ENCODE assay signal across 8 cellular contexts in the genomic region with DNA sequence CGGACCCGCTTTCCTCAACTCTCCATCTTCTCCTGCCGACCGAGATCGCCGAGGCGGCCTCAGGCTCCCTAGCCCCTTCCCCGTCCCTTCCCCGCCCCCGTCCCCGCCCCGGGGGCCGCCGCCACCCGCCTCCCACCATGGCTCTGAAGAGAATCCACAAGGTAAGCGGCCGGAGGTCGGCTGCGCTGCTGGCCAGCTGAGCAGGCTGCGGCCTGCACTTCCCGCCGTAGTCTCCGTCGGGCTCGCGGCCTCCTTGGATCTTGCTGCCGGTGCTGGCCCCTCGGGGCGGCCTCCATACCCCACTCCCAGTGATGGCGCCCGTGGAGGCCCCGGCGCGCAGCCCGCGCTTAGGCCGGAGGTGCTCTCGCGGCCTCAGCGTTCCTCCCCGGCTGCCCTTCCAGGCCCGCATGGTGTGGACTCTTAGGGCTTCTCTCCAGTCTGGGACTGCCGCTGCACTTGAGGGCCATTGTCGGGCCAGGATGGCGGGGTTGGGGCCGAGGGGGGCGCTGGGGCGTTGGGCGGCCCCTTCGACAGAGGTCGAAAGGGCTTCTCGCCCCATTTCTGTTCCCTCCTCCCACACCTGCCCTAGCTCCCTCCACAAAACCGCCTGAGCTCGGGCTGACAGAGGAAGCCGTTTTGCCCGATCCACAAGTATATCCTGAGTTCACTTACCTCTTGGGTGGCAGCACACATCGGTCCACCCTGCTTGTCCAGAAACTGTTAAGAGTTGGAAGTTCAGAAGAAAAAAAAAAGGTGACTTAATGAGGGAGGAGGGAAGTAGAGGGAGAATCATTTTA. TPM values are rescaled to one million over a fixed set of nuclear protein-coding genes. Genes with fewer than 3 reads are reported as not detected.
DNase-seq lines count a peak whose midpoint lies in the region; ATAC-seq, FAIRE-seq and TF ChIP-seq lines count a peak whose summit lies in the region.

No MANE protein-coding gene starts in this region.

- no peaks in the 10 kb centered on the region for H3K27me3 ChIP-seq in NT2/D1 (ENCODE audit: insufficient read depth, insufficient read length)
- H3K27me3 ChIP-seq in pancreas: no peaks in the 10 kb centered on the region
- H3K27me3 ChIP-seq in aorta (ENCODE audit: control insufficient read depth in 1 of 2, insufficient read depth in 2 of 2, low read length in 1 of 2): no peaks in the 10 kb centered on the region

- peak overlapping the region; percentile 97 for H3K4me3 Mint-ChIP-seq in activated naive CD4-positive, alpha-beta T cell treated with anti-CD3 and anti-CD28 coated beads, Interleukin-2, amount 50 U/mL, for 24 hours

- H3K36me3 Mint-ChIP-seq in activated naive CD4-positive, alpha-beta T cell treated with anti-CD3 and anti-CD28 coated beads, Interleukin-2, amount 50 U/mL, for 24 hours: peaks cover 6% of the 10 kb centered on the region

- H3K4me3 ChIP-seq in NT2/D1 (ENCODE audit: insufficient read length, low read depth): peak overlapping the region; percentile 79
- peak overlapping the region; percentile 88 to 93 (median 90) for H3K4me3 ChIP-seq in pancreas
- peak overlapping the region; percentile 87 to 98 for H3K4me3 ChIP-seq in aorta (ENCODE audit: low read length in 2 of 2)

- peak; percentile 16 for ATAC-seq in HG02981 (IDR thresholded peaks at IDR 0.05; ENCODE audit: unreplicated experiment)
- ATAC-seq in Right ventricle myocardium superior (ENCODE audit: poor library complexity): peak; percentile 43
- peak; percentile 46 to 59 (median 52) for ATAC-seq in pancreas
- ATAC-seq in aorta (ENCODE audit: low FRiP score): peak; percentile 69

- DNase-seq in activated gamma-delta T cell treated with Interleukin-2 at 50 U/mL for 16 hours: peak; percentile 45
- DNase-seq in activated gamma-delta T cell (lab: John Stamatoyannopoulos, UW): no peak
- no peak for DNase-seq in NT2/D1 (ENCODE audit: low read depth, low spot score)
- peak; percentile 67 for DNase-seq in Right ventricle myocardium superior
- peak; percentile 39 to 87 (median 62) for DNase-seq in pancreas
- DNase-seq in aorta: peak; percentile 64 to 88

- H3K9me3 Mint-ChIP-seq in activated naive CD4-positive, alpha-beta T cell treated with anti-CD3 and anti-CD28 coated beads, Interleukin-2, amount 50 U/mL, for 24 hours: no peaks in the 10 kb centered on the region

- no peaks in the 10 kb centered on the region for H3K27me3 Mint-ChIP-seq in activated naive CD4-positive, alpha-beta T cell treated with anti-CD3 and anti-CD28 coated beads, Interleukin-2, amount 50 U/mL, for 24 hours

- H3K36me3 ChIP-seq in NT2/D1 (ENCODE audit: insufficient read depth, insufficient read length, low read length): peaks cover 29% of the 10 kb centered on the region
- H3K36me3 ChIP-seq in pancreas: no peaks in the 10 kb centered on the region
- H3K36me3 ChIP-seq in aorta (ENCODE audit: control insufficient read depth in 1 of 2, insufficient read depth in 2 of 2, low read length in 1 of 2): no peaks in the 10 kb centered on the region

- no peak for TF ChIP-seq CTCF in pancreas (IDR thresholded peaks at IDR 0.05)

- H3K9ac ChIP-seq in NT2/D1 (ENCODE audit: insufficient read length, low read depth): peak overlapping the region; percentile 92

- intact Hi-C loops in Right ventricle myocardium superior (cut with DNase I) (no loop called here), pancreas (cut with DNase I) (no loop called here), aorta (cut with DNase I) (loop anchor here in 1 of 2 donors (5.0 kb wide), 1 partner anchor 145 kb away; no protein-coding TSS in a partner anchor)

- peaks cover 3% of the 10 kb centered on the region for H3K4me1 ChIP-seq in NT2/D1 (ENCODE audit: insufficient read depth, insufficient read length)
- peaks cover 0 to 29% (median 28%) of the 10 kb centered on the region in 3 donors for H3K4me1 ChIP-seq in pancreas
- no peaks in the 10 kb centered on the region for H3K4me1 ChIP-seq in aorta (ENCODE audit: control insufficient read depth in 1 of 2, insufficient read depth in 2 of 2, low read length in 2 of 2)

- H3K27ac ChIP-seq in pancreas (peak overlapping the region; percentile 86 to 95 (median 92)), aorta (ENCODE audit: low read depth in 1 of 2, low read length in 2 of 2) (peak overlapping the region; percentile 87 to 88)

- H3K9me3 ChIP-seq in NT2/D1 (ENCODE audit: insufficient read depth, low read length) (no peaks in the 10 kb centered on the region), pancreas (no peaks in the 10 kb centered on the region), aorta (ENCODE audit: control insufficient read depth, low read length) (no peaks in the 10 kb centered on the region)

- FAIRE-seq in pancreas (lab: Jason Lieb, UNC): no peak

- peaks cover 45% of the 10 kb centered on the region for H3K4me1 Mint-ChIP-seq in activated naive CD4-positive, alpha-beta T cell treated with anti-CD3 and anti-CD28 coated beads, Interleukin-2, amount 50 U/mL, for 24 hours

- 0 to 1% methylated on average over 39 to 57 of the region's 57 CpGs for WGBS in pancreas, 2 donors
- WGBS in aorta, 2 donors: 0% methylated on average over 40 to 57 of the region's 57 CpGs

- peak overlapping the region; percentile 88 for H3K27ac Mint-ChIP-seq in activated naive CD4-positive, alpha-beta T cell treated with anti-CD3 and anti-CD28 coated beads, Interleukin-2, amount 50 U/mL, for 24 hours

RNA-seq across cellular contexts. Expression of a gene that starts 0.7 kb away (rescaled TPM):
- total RNA-seq in Right ventricle myocardium superior: 114 TPM
- 10 to 100 TPM; 36.5 to 59.3 (median 47.0) TPM for total RNA-seq in pancreas
- 10 to 100 TPM; 38.8 to 47.7 TPM for polyA plus RNA-seq in pancreas
- 100 to 1,000 TPM in 1 of 2 donors, 10 to 100 TPM in 1; 96.8 to 116 TPM for total RNA-seq in aorta
- polyA plus RNA-seq in aorta: 100 to 1,000 TPM in 1 of 2 donors, 10 to 100 TPM in 1; 97.9 to 102 TPM

Comparison
In these comparisons a context has a peak if more than half of its experiments do, and no peak if none do; other contexts are left out.
1. DNase-seq: peak in activated gamma-delta T cell treated with Interleukin-2 at 50 U/mL for 16 hours (single experiment), Right ventricle myocardium superior (single experiment), pancreas (6 of 6) and aorta (2 of 2); none in activated gamma-delta T cell (single experiment) and NT2/D1 (single experiment).
2. ATAC-seq: peak in every context shown above with its lines; median percentile 69 in aorta; 52 in pancreas; 43 in Right ventricle myocardium superior; 16 in HG02981.
3. Peak in every context shown above with its lines, with median percentiles within 50 percentile points of each other: H3K4me3 ChIP-seq.